Comparison of ENCODE assay signal across 1 cellular context in genomic region chr9:16796304-16796825, GRCh38.
TF ChIP-seq lines count a peak whose summit lies in the region.

No MANE protein-coding gene starts in this region.

TF ChIP-seq in IMR-90, 13 proteins besides CTCF, POLR2A, EP300 and RAD21 (continued from another document):
- TF ChIP-seq RCOR1 (IDR thresholded peaks at IDR 0.05; ENCODE audit: insufficient replicate concordance, low read length) (no peak), RFX5 (IDR thresholded peaks at IDR 0.05; ENCODE audit: low read depth, low read length) (no peak), BHLHE40 (IDR thresholded peaks at IDR 0.05; ENCODE audit: low read depth, low read length) (no peak), MAZ (IDR thresholded peaks at IDR 0.05; ENCODE audit: borderline replicate concordance, low read depth, low read length) (no peak), NFE2L2 (IDR thresholded peaks at IDR 0.05; ENCODE audit: low read depth, low read length) (no peak), ELK1 (IDR thresholded peaks at IDR 0.05; ENCODE audit: borderline replicate concordance, low read depth, low read length) (no peak)
